Comparison of ENCODE assay signal across 8 cellular contexts in the genomic region with DNA sequence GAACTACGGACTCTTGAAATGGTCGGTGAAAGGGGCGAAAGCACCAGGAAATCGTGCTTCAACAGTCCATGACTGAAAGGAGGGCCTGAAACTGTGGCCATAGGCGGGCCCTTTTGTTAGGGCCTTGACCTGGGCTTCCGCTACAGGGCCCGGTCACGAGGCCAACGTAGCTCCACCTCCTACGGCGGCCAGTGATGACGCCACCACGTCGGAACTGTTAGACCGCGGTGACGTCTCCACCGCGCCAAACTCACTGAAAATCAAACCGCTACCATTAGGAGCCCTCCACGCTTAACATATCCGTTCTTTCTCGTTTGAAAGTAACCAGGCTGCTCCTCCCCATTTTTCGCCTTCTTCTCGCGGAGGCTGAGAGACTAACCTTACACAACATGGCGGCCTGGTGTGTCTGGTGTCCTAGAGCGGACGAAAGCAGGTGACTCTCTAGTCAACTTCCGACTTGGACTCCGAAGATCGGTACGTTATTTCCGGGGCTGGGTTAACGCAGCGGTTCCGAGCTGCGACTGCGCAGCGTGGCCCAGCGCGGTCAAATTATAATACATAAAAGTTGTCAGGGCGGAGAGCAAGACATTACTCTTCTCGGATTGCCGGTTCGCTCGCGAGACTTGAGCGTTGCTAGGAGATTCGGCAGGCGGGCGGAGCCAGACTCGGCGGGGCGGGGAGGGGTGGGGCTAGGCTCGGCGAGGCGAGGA. TPM values are rescaled to one million over a fixed set of nuclear protein-coding genes. Genes with fewer than 3 reads are reported as not detected.
A peak's percentile ranks its signal among the peaks of the same experiment; 100 is the strongest.
DNase-seq lines count a peak whose midpoint lies in the region; ATAC-seq and TF ChIP-seq lines count a peak whose summit lies in the region.

No MANE protein-coding gene starts in this region.

- H3K36me3 ChIP-seq in esophagus (ENCODE audit: control insufficient read depth in 2 of 2, insufficient read depth in 2 of 2, low read length in 1 of 2), result no peaks in the 10 kb centered on the region

- TF ChIP-seq RAD21 in Ishikawa (IDR thresholded peaks at IDR 0.05; ENCODE audit: low read depth), result no peak

- ATAC-seq in GM21619 (IDR thresholded peaks at IDR 0.05; ENCODE audit: unreplicated experiment), result peak; percentile 75

- H3K4me3 ChIP-seq in esophagus (ENCODE audit: low read depth in 1 of 2, low read length in 2 of 2), result peak overlapping the region; percentile 98 to 99

- H3K9me3 ChIP-seq in esophagus (ENCODE audit: control insufficient read depth in 2 of 2, insufficient read depth in 1 of 2, low read depth in 1 of 2, low read length in 1 of 2), result no peaks in the 10 kb centered on the region

- H3K27ac ChIP-seq in esophagus (ENCODE audit: low read depth in 2 of 2, low read length in 1 of 2), result peak overlapping the region; percentile 98 to 100

- TF ChIP-seq EP300 in Ishikawa (IDR thresholded peaks at IDR 0.05; ENCODE audit: borderline replicate concordance), result no peak

- H3K27me3 ChIP-seq in esophagus (ENCODE audit: control insufficient read depth in 1 of 2, insufficient read depth in 2 of 2, low read length in 2 of 2), result no peaks in the 10 kb centered on the region

- DNase-seq in DMS53 (lab: John Stamatoyannopoulos, UW) (peak; percentile 99), OCI-M1 (lab: John Stamatoyannopoulos, UW) (peak; percentile 99), activated T-cell treated with anti-CD3 and anti-CD28 coated beads for 48 hours (ENCODE audit: low read depth) (peak; percentile 95), mucosa of gallbladder (ENCODE audit: low spot score) (peak; percentile 99)
- DNase-seq in stimulated activated CD8-positive, alpha-beta memory T cell treated with anti-CD3 and anti-CD28 coated beads, Interleukin-4, amount 100 ng/mL, for 24 hours (ENCODE audit: low read depth), result peak; percentile 96

- H3K4me1 ChIP-seq in esophagus (ENCODE audit: control insufficient read depth in 2 of 2, insufficient read depth in 2 of 2, low read length in 1 of 2), result no peaks in the 10 kb centered on the region

- WGBS in esophagus, 2 donors, result 0% methylated on average over 58 of the region's 58 CpGs

TF ChIP-seq in Ishikawa, 13 proteins besides CTCF, POLR2A, EP300 and RAD21:
- TF ChIP-seq EGR1 (IDR thresholded peaks at IDR 0.05) (peak; percentile 56), TAF1 (IDR thresholded peaks at IDR 0.05; ENCODE audit: low read depth) (peak; percentile 61; the same call in 1 of the 2 replicates), ZBTB7A (IDR thresholded peaks at IDR 0.05; ENCODE audit: low read depth) (no peak), FOXM1 (IDR thresholded peaks at IDR 0.05; ENCODE audit: borderline replicate concordance, low read depth) (0 out of 2 replicates have a peak, but pooled peaks have one; percentile 65), TEAD4 (IDR thresholded peaks at IDR 0.05) (no peak), TCF12 (IDR thresholded peaks at IDR 0.05; ENCODE audit: low read depth) (peak; percentile 70), YY1 (IDR thresholded peaks at IDR 0.05; ENCODE audit: low read depth) (peak; percentile 97), CEBPB (IDR thresholded peaks at IDR 0.05) (0 out of 2 replicates have a peak, but pooled peaks have one; percentile 2), CREB1 (IDR thresholded peaks at IDR 0.05; ENCODE audit: low read depth) (peak; percentile 95), NFIC (IDR thresholded peaks at IDR 0.05) (peak; percentile 33; the same call in 1 of the 2 replicates)
- TF ChIP-seq, protein P1, sequence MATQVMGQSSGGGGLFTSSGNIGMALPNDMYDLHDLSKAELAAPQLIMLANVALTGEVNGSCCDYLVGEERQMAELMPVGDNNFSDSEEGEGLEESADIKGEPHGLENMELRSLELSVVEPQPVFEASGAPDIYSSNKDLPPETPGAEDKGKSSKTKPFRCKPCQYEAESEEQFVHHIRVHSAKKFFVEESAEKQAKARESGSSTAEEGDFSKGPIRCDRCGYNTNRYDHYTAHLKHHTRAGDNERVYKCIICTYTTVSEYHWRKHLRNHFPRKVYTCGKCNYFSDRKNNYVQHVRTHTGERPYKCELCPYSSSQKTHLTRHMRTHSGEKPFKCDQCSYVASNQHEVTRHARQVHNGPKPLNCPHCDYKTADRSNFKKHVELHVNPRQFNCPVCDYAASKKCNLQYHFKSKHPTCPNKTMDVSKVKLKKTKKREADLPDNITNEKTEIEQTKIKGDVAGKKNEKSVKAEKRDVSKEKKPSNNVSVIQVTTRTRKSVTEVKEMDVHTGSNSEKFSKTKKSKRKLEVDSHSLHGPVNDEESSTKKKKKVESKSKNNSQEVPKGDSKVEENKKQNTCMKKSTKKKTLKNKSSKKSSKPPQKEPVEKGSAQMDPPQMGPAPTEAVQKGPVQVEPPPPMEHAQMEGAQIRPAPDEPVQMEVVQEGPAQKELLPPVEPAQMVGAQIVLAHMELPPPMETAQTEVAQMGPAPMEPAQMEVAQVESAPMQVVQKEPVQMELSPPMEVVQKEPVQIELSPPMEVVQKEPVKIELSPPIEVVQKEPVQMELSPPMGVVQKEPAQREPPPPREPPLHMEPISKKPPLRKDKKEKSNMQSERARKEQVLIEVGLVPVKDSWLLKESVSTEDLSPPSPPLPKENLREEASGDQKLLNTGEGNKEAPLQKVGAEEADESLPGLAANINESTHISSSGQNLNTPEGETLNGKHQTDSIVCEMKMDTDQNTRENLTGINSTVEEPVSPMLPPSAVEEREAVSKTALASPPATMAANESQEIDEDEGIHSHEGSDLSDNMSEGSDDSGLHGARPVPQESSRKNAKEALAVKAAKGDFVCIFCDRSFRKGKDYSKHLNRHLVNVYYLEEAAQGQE (IDR thresholded peaks at IDR 0.05; ENCODE audit: low read depth), result no peak
- TF ChIP-seq, protein P2, sequence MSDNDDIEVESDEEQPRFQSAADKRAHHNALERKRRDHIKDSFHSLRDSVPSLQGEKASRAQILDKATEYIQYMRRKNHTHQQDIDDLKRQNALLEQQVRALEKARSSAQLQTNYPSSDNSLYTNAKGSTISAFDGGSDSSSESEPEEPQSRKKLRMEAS (IDR thresholded peaks at IDR 0.05), result peak; percentile 80
- TF ChIP-seq, protein P3, sequence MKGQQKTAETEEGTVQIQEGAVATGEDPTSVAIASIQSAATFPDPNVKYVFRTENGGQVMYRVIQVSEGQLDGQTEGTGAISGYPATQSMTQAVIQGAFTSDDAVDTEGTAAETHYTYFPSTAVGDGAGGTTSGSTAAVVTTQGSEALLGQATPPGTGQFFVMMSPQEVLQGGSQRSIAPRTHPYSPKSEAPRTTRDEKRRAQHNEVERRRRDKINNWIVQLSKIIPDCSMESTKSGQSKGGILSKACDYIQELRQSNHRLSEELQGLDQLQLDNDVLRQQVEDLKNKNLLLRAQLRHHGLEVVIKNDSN (IDR thresholded peaks at IDR 0.05), result peak; percentile 94
TF ChIP-seq in Ishikawa: peak in this region for 10.

RNA-seq across cellular contexts. Expression of a gene that starts 0.4 kb away (rescaled TPM):
- polyA plus RNA-seq in esophagus, result 10 to 100 TPM; 24.2 to 66.8 TPM
- total RNA-seq in mucosa of gallbladder, result 78.1 TPM

RNA-seq across cellular contexts. Expression of a gene that starts 23.9 kb away (rescaled TPM):
- polyA plus RNA-seq in esophagus, result 10 to 100 TPM in 1 of 2 donors, 1 to 10 TPM in 1; 6.7 to 21.2 TPM
- 35.5 TPM for total RNA-seq in mucosa of gallbladder

Comparison
In these comparisons a context has a peak if more than half of its experiments do, and no peak if none do; other contexts are left out.
1. Peak in every context shown above with its lines: DNase-seq, ATAC-seq, H3K4me3 ChIP-seq and H3K27ac ChIP-seq.